In genomic region chr5:137629646-137630045, GRCh38 we compare ENCODE assay signal across 9 cellular contexts.
DNase-seq lines count a peak whose midpoint lies in the region; ATAC-seq and TF ChIP-seq lines count a peak whose summit lies in the region.
"Had no signal": no experiment of that assay in that cellular context is flagged by ENCODE, and none has a peak within 500 bp of the region (broad histone marks: within the 10 kb centered on the region; RNA-seq: fewer than 3 reads in every experiment).

No MANE protein-coding gene starts in this region.

- H3K36me3 ChIP-seq in IMR-90 (ENCODE audit: control insufficient read depth, insufficient read depth, low read length) (no peaks in the 10 kb centered on the region), Panc1 (ENCODE audit: control insufficient read depth, insufficient read depth, low read length) (no peaks in the 10 kb centered on the region), thyroid gland (peaks cover 0 to 4% of the 10 kb centered on the region in 2 donors)

- H3K9me1 ChIP-seq in IMR-90 (ENCODE audit: insufficient read depth, low read length): no peaks in the 10 kb centered on the region

- no CpG with 5 or more reads among the region's 4 CpGs for WGBS in IMR-90 (ENCODE audit: extremely low coverage in 2 of 2, insufficient read length in 1 of 2), 2 experiments
- 21% methylated on average over 4 of the region's 4 CpGs for WGBS in thyroid gland, 2 donors

- no peak overlapping the region for H3K27ac ChIP-seq in CD4-positive, alpha-beta T cell (ENCODE audit: low read depth, low read length)
- no peak overlapping the region for H3K27ac ChIP-seq in IMR-90 (ENCODE audit: insufficient read depth, low read length)
- no peak overlapping the region for H3K27ac ChIP-seq in Panc1 (ENCODE audit: low read length)
- peak overlapping the region; percentile 41 to 68 (median 46) for H3K27ac ChIP-seq in thyroid gland
- H3K27ac ChIP-seq: SK-N-MC had no signal

- H3K4me1 Mint-ChIP-seq in CD4-positive, alpha-beta T cell (ENCODE audit: low read depth): no peaks in the 10 kb centered on the region
- no peaks in the 10 kb centered on the region for H3K4me1 Mint-ChIP-seq in activated T-helper 2 cell treated with anti-CD3 and anti-CD28 coated beads, Interferon-gamma antibody, Interleukin-2, Interleukin-4, amounts not matched to agents 10 μg/mL and 5 μg/mL and 100 μg/mL, durations not matched to agents 14 hours and 24 hours and 36 hours (ENCODE audit: low read depth)

- POLR2A ChIA-PET in CD4-positive, alpha-beta T cell (lab: Charles Lee): interaction anchor here (0.5 to 1.4 kb wide), 3 partner anchors 112 to 124 kb away, joined by 3 to 9 read pairs (median 5); partner anchors contain the start of gene HNRNPA0
- POLR2A ChIA-PET in IMR-90 (lab: Charles Lee; ENCODE audit: unreplicated experiment): interaction anchor here (0.6 kb wide), 1 partner anchor 937 kb away, joined by 3 read pairs; no protein-coding TSS in a partner anchor
- POLR2A ChIA-PET in Panc1 (lab: Charles Lee): no interaction called here

- H4K20me1 ChIP-seq in IMR-90 (ENCODE audit: insufficient read depth, low read length): no peaks in the 10 kb centered on the region

- no peak overlapping the region for H2BK120ac ChIP-seq in IMR-90 (ENCODE audit: low read depth, low read length)

- CTCF ChIA-PET in CD4-positive, alpha-beta T cell (lab: Charles Lee): interaction anchor here (0.7 to 2.0 kb wide), 16 partner anchors 9 to 583 kb away, joined by 3 to 20 read pairs (median 4); partner anchors contain the start of genes CDC23 and KLHL3
- CTCF ChIA-PET in IMR-90 (lab: Yijun Ruan, JAX): interaction anchor here (0.6 to 2.5 kb wide), 10 partner anchors 8 to 437 kb away, joined by 3 to 30 read pairs (median 4); no protein-coding TSS in a partner anchor
- CTCF ChIA-PET in Panc1 (lab: Charles Lee): interaction anchor here (0.7 to 2.5 kb wide), 7 partner anchors 11 to 149 kb away, joined by 3 to 27 read pairs (median 4); no protein-coding TSS in a partner anchor

- no peak overlapping the region for H3K4ac ChIP-seq in IMR-90 (ENCODE audit: low read depth, low read length)

- no peaks in the 10 kb centered on the region for H3K27me3 ChIP-seq in CD4-positive, alpha-beta T cell (ENCODE audit: control insufficient read depth, insufficient read depth, low read length)
- H3K27me3 ChIP-seq in IMR-90 (ENCODE audit: control insufficient read depth, insufficient read depth, low read length): no peaks in the 10 kb centered on the region
- H3K27me3 ChIP-seq in Panc1 (ENCODE audit: control insufficient read depth, insufficient read depth, low read length): no peaks in the 10 kb centered on the region
- H3K27me3 ChIP-seq in thyroid gland: no peaks in the 10 kb centered on the region

- intact Hi-C loops in CD4-positive, alpha-beta T cell (cut with DNase I, micrococcal nuclease): loop anchor here (1.0 to 2.0 kb wide), 5 partner anchors 113 to 504 kb away; no protein-coding TSS in a partner anchor
- intact Hi-C loops in IMR-90 (cut with micrococcal nuclease) (loop anchor here (1.0 to 5.0 kb wide), 4 partner anchors 114 to 504 kb away; no protein-coding TSS in a partner anchor), Panc1 (cut with micrococcal nuclease; ENCODE audit: unreplicated experiment) (loop anchor here (1.0 to 2.0 kb wide), 2 partner anchors 114 to 193 kb away; no protein-coding TSS in a partner anchor), left colon (cut with DNase I, micrococcal nuclease) (loop anchor here in 1 of 2 donors (10.0 kb wide), 1 partner anchor 115 kb away; no protein-coding TSS in a partner anchor), thyroid gland (cut with DNase I) (loop anchor here (5.0 to 10.0 kb wide), 2 partner anchors 113 to 505 kb away; partner anchors contain the start of gene NME5)
- intact Hi-C loops in activated T-helper 2 cell treated with anti-CD3 and anti-CD28 coated beads, Interferon-gamma antibody, Interleukin-2, Interleukin-4, amounts not matched to agents 10 μg/mL and 5 μg/mL and 100 μg/mL, durations not matched to agents 14 hours and 24 hours and 36 hours (cut with micrococcal nuclease): loop anchor here (1.0 to 10.0 kb wide), 3 partner anchors 114 to 505 kb away; partner anchors contain the start of gene NME5

- H3K4me2 ChIP-seq in IMR-90 (ENCODE audit: low read depth, low read length): peak overlapping the region; percentile 57; the same call in 1 of the 2 replicates

- no peak overlapping the region for H3K14ac ChIP-seq in IMR-90 (replicated peaks; ENCODE audit: low read depth, low read length)

- H3K4me1 ChIP-seq in IMR-90 (ENCODE audit: control insufficient read depth, insufficient read depth, low read length) (no peaks in the 10 kb centered on the region; the same call in 1 of the 2 replicates), Panc1 (ENCODE audit: control insufficient read depth, insufficient read depth, low read length) (no peaks in the 10 kb centered on the region; the same call in 1 of the 2 replicates), thyroid gland (peaks cover 4 to 28% of the 10 kb centered on the region in 2 donors)

- no peak overlapping the region for H3K56ac ChIP-seq in IMR-90 (ENCODE audit: extremely low read depth, insufficient read depth, low read length)

- TF ChIP-seq POLR2A in IMR-90 (IDR thresholded peaks at IDR 0.05; ENCODE audit: low read depth, low read length): no peak; the same call in 1 of the 2 replicates
- no peak for TF ChIP-seq POLR2A in thyroid gland (IDR thresholded peaks at IDR 0.05)

- no peak overlapping the region for H3K23ac ChIP-seq in IMR-90 (ENCODE audit: low read depth, low read length)

- no peaks in the 10 kb centered on the region for H3K27me3 Mint-ChIP-seq in CD4-positive, alpha-beta T cell
- no peaks in the 10 kb centered on the region for H3K27me3 Mint-ChIP-seq in activated T-helper 2 cell treated with anti-CD3 and anti-CD28 coated beads, Interferon-gamma antibody, Interleukin-2, Interleukin-4, amounts not matched to agents 10 μg/mL and 5 μg/mL and 100 μg/mL, durations not matched to agents 14 hours and 24 hours and 36 hours (ENCODE audit: low read depth)

- dilution Hi-C loops in IMR-90 (cut with HindIII; ENCODE audit: low sequenced_read_pairs, unreplicated experiment): no loop called here

- H4K8ac ChIP-seq in IMR-90 (ENCODE audit: low read depth in 2 of 2, low read length in 2 of 2): no peak overlapping the region

- peak; percentile 96 for TF ChIP-seq RAD21 in IMR-90 (IDR thresholded peaks at IDR 0.05; ENCODE audit: low read length)

- BruUV-seq in IMR-90 (replicated peaks; lab: Mats Ljungman, UMichigan): no TSS peak
- BruUV-seq in Panc1 (replicated peaks; lab: Mats Ljungman, UMichigan): no TSS peak

- no peaks in the 10 kb centered on the region for H3K9me3 Mint-ChIP-seq in CD4-positive, alpha-beta T cell
- H3K9me3 Mint-ChIP-seq in activated T-helper 2 cell treated with anti-CD3 and anti-CD28 coated beads, Interferon-gamma antibody, Interleukin-2, Interleukin-4, amounts not matched to agents 10 μg/mL and 5 μg/mL and 100 μg/mL, durations not matched to agents 14 hours and 24 hours and 36 hours: no peaks in the 10 kb centered on the region

- ATAC-seq in CD4-positive, alpha-beta T cell (ENCODE audit: poor library complexity): peak; percentile 61
- ATAC-seq in GM18520 (IDR thresholded peaks at IDR 0.05; ENCODE audit: unreplicated experiment) (peak; percentile 48), IMR-90 (ENCODE audit: low read depth) (peak; percentile 91), Panc1 (peak; percentile 83), left colon (peak; percentile 79)

- H3K4me3 ChIP-seq in IMR-90 (ENCODE audit: insufficient read depth, low read depth, low read length) (no peak overlapping the region), Panc1 (ENCODE audit: low read depth in 2 of 2, low read length in 2 of 2) (no peak overlapping the region), thyroid gland (replicated peaks in 1 of 3) (no peak overlapping the region)
- H3K4me3 ChIP-seq: SK-N-MC had no signal

- no peaks in the 10 kb centered on the region for H3K79me1 ChIP-seq in IMR-90 (ENCODE audit: low read depth in 1 of 2, low read length in 2 of 2)

- no peaks in the 10 kb centered on the region for H3K9me3 ChIP-seq in CD4-positive, alpha-beta T cell (ENCODE audit: control insufficient read depth, low read length)
- H3K9me3 ChIP-seq in IMR-90 (ENCODE audit: control insufficient read depth, insufficient read depth, low read length): no peaks in the 10 kb centered on the region
- no peaks in the 10 kb centered on the region for H3K9me3 ChIP-seq in Panc1 (ENCODE audit: control insufficient read depth, insufficient read depth, low read depth, low read length)
- H3K9me3 ChIP-seq in thyroid gland: no peaks in the 10 kb centered on the region

- in situ Hi-C loops in IMR-90 (cut with MboI; ENCODE audit: low sequenced_read_pairs) (loop anchor here (5.0 to 25.0 kb wide), 3 partner anchors 118 to 508 kb away; partner anchors contain the start of gene NME5), Panc1 (cut with HindIII; ENCODE audit: low pct_unique_long_range_greater_than_20kb, low sequenced_read_pairs) (no loop called here)

- no peak overlapping the region for H2BK20ac ChIP-seq in IMR-90 (ENCODE audit: low read depth, low read length)

- peak overlapping the region; percentile 16 for H2AK9ac ChIP-seq in IMR-90 (replicated peaks; ENCODE audit: low read depth, low read length, poor library complexity)

- no peak overlapping the region for H3K27ac Mint-ChIP-seq in CD4-positive, alpha-beta T cell
- no peak overlapping the region for H3K27ac Mint-ChIP-seq in activated T-helper 2 cell treated with anti-CD3 and anti-CD28 coated beads, Interferon-gamma antibody, Interleukin-2, Interleukin-4, amounts not matched to agents 10 μg/mL and 5 μg/mL and 100 μg/mL, durations not matched to agents 14 hours and 24 hours and 36 hours

- H2AFZ ChIP-seq in IMR-90 (replicated peaks; ENCODE audit: low read length, poor library complexity): peak overlapping the region; percentile 55

- H3K36me3 Mint-ChIP-seq in CD4-positive, alpha-beta T cell (ENCODE audit: low read depth): peaks cover 57% of the 10 kb centered on the region
- no peaks in the 10 kb centered on the region for H3K36me3 Mint-ChIP-seq in activated T-helper 2 cell treated with anti-CD3 and anti-CD28 coated beads, Interferon-gamma antibody, Interleukin-2, Interleukin-4, amounts not matched to agents 10 μg/mL and 5 μg/mL and 100 μg/mL, durations not matched to agents 14 hours and 24 hours and 36 hours (ENCODE audit: low read depth)

- no peak overlapping the region for H4K91ac ChIP-seq in IMR-90 (ENCODE audit: insufficient read depth, low read depth, low read length)

- DNase-seq in CD4-positive, alpha-beta T cell: peak in 1 of 10 experiments; percentile 7
- DNase-seq in IMR-90 (peak; percentile 63), Panc1 (ENCODE audit: low read depth, low spot score) (peak; percentile 25), cerebellum (ENCODE audit: low spot score) (peak; percentile 91), left colon (no peak), thyroid gland (no peak)
- DNase-seq in activated T-helper 2 cell treated with anti-CD3 and anti-CD28 coated beads, Interferon-gamma antibody, Interleukin-2, Interleukin-4, amounts not matched to agents 10 μg/mL and 5 μg/mL and 100 μg/mL, durations not matched to agents 14 hours and 24 hours and 36 hours (ENCODE audit: low spot score): no peak

- no peak overlapping the region for H3K18ac ChIP-seq in IMR-90 (ENCODE audit: low read depth, low read length)

- H2BK5ac ChIP-seq in IMR-90 (ENCODE audit: low read depth, low read length, poor library complexity, severe bottlenecking): no peak overlapping the region

- TF ChIP-seq CTCF in CD4-positive, alpha-beta T cell (IDR thresholded peaks at IDR 0.05): peak; percentile 88
- TF ChIP-seq CTCF in IMR-90 (conservative IDR thresholded peaks at IDR 0.05; ENCODE audit: low read depth, low read length) (peak; percentile 95), Panc1 (IDR thresholded peaks at IDR 0.05) (peak; percentile 85), thyroid gland (IDR thresholded peaks at IDR 0.05) (peak; percentile 74 to 99 (median 92))

- no peak overlapping the region for H3K4me3 Mint-ChIP-seq in CD4-positive, alpha-beta T cell
- H3K4me3 Mint-ChIP-seq in activated T-helper 2 cell treated with anti-CD3 and anti-CD28 coated beads, Interferon-gamma antibody, Interleukin-2, Interleukin-4, amounts not matched to agents 10 μg/mL and 5 μg/mL and 100 μg/mL, durations not matched to agents 14 hours and 24 hours and 36 hours (ENCODE audit: low read depth): no peak overlapping the region

- H2BK15ac ChIP-seq in IMR-90 (ENCODE audit: low read depth, low read length): no peak overlapping the region

- H2AK5ac ChIP-seq in IMR-90 (ENCODE audit: low read depth, low read length): no peak overlapping the region

- no peak overlapping the region for H3K9ac ChIP-seq in IMR-90 (ENCODE audit: low read depth, low read length)

- no peak overlapping the region for H4K5ac ChIP-seq in IMR-90 (ENCODE audit: low read depth, low read length)

Comparison
In these comparisons a context has a peak if more than half of its experiments do, and no peak if none do; other contexts are left out.
1. DNase-seq: peak in IMR-90 (single experiment), Panc1 (single experiment) and cerebellum (single experiment); none in left colon (0 of 2), thyroid gland (0 of 2) and activated T-helper 2 cell treated with anti-CD3 and anti-CD28 coated beads, Interferon-gamma antibody, Interleukin-2, Interleukin-4, amounts not matched to agents 10 μg/mL and 5 μg/mL and 100 μg/mL, durations not matched to agents 14 hours and 24 hours and 36 hours (single experiment).
2. H3K27ac ChIP-seq: peak in thyroid gland (3 of 3); none in CD4-positive, alpha-beta T cell (single experiment), IMR-90 (single experiment) and Panc1 (single experiment).
3. Peak in every context shown above with its lines, with median percentiles within 50 percentile points of each other: ATAC-seq and CTCF ChIP-seq.